In the genomic region with DNA sequence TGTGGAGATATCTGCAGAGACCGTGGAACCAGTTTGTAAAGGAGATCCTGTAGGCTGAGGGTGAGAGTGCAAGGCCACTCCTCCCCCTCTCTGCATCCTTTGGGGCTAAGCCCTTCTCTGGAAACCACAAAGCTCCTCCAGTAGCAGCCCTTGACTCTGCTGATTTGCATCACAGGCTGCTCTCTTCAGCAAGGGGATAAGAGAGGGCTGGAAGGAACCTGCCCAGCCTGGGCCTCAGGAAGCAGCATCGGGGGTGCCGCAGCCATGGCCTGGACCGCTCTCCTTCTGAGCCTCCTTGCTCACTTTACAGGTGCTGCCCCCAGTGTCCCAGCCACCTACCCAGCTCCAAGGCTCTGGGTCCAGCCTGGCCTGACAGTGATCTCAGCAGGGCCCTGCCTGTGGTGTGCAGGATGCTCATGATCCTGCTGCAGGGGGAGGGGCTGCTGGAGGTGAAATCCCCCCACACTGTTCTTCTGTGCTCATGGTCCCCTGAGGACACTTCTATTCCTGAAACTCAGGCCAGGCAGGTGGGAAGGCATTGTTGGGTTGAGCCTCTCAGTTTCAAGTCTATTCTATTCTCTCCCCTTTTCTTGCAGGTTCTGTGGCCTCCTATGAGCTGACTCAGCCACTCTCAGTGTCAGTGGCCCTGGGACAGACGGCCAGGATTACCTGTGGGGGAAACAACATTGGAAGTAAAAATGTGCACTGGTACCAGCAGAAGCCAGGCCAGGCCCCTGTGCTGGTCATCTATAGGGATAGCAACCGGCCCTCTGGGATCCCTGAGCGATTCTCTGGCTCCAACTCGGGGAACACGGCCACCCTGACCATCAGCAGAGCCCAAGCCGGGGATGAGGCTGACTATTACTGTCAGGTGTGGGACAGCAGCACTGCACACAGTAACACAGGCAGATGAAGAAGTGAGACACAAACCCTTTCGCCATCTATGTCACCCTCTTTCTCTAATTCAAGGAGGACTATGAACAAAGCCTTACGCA, we compare ENCODE assay signal across 9 cellular contexts.
A peak's percentile ranks its signal among the peaks of the same experiment; 100 is the strongest.
DNase-seq lines count a peak whose midpoint lies in the region; ATAC-seq and TF ChIP-seq lines count a peak whose summit lies in the region.
"Had no signal": no experiment of that assay in that cellular context is flagged by ENCODE, and none has a peak within 500 bp of the region (broad histone marks: within the 10 kb centered on the region; RNA-seq: fewer than 3 reads in every experiment).

No MANE protein-coding gene starts in this region.

- ATAC-seq in DND-41 (ENCODE audit: insufficient read depth, low read depth), result peak; percentile 85

- H3K4me1 ChIP-seq in DND-41 (ENCODE audit: insufficient read depth, low read length), result peaks cover 73% of the 10 kb centered on the region
- H3K4me1 ChIP-seq in effector memory CD4-positive, alpha-beta T cell (ENCODE audit: control insufficient read depth, insufficient read depth, low read length, poor library complexity, severe bottlenecking), result peaks cover 84% of the 10 kb centered on the region

- DNase-seq in DND-41, result peak; percentile 82
- DNase-seq in GM20000 (ENCODE audit: low spot score), result peak; percentile 62
- DNase-seq in NCI-H510A treated with DMSO at 0.1 percent for 48 hours (lab: John Stamatoyannopoulos, UW), result peak; percentile 23
- no peak for DNase-seq in effector memory CD4-positive, alpha-beta T cell
- no peak for DNase-seq in SW 1271 (lab: John Stamatoyannopoulos, UW)
- no peak for DNase-seq in CD14-positive monocyte (ENCODE audit: low spot score)
- DNase-seq in OCI-M2 (lab: John Stamatoyannopoulos, UW; ENCODE audit: unreplicated experiment), result no peak
- no peak for DNase-seq in ACHN
- DNase-seq: left ventricle myocardium inferior had no signal

- H3K79me2 ChIP-seq in DND-41 (ENCODE audit: insufficient read depth, low read length), result no peaks in the 10 kb centered on the region

- in situ Hi-C loops in ACHN (cut with HindIII; ENCODE audit: low pct_ligation_motif_present, low pct_unique_long_range_greater_than_20kb, low sequenced_read_pairs), result no loop called here

- H4K20me1 ChIP-seq in DND-41 (ENCODE audit: insufficient read depth, low read length), result 0 out of 2 replicates have a peak, but pooled peaks cover 3% of the 10 kb centered on the region

- H3K36me3 ChIP-seq in DND-41 (ENCODE audit: insufficient read depth, low read length), result no peaks in the 10 kb centered on the region
- H3K36me3 ChIP-seq in effector memory CD4-positive, alpha-beta T cell (ENCODE audit: control insufficient read depth, insufficient read depth, low read length), result no peaks in the 10 kb centered on the region
- H3K36me3 ChIP-seq: left ventricle myocardium inferior had no signal

- peak overlapping the region; percentile 11; the same call in 1 of the 2 replicates for H3K9ac ChIP-seq in DND-41 (ENCODE audit: low read depth, low read length)

- peak overlapping the region; percentile 81 for H3K27ac ChIP-seq in DND-41 (ENCODE audit: low read length)
- peak overlapping the region; percentile 60 for H3K27ac ChIP-seq in effector memory CD4-positive, alpha-beta T cell (ENCODE audit: insufficient read depth, low read length, poor library complexity, severe bottlenecking)
- H3K27ac ChIP-seq: left ventricle myocardium inferior had no signal

- TF ChIP-seq CTCF in DND-41 (IDR thresholded peaks at IDR 0.05; ENCODE audit: borderline replicate concordance, extremely low read depth, low read length, poor library complexity, severe bottlenecking), result no peak
- no peak for TF ChIP-seq CTCF in GM20000 (IDR thresholded peaks at IDR 0.05; ENCODE audit: extremely low read depth, missing control alignments)
- TF ChIP-seq CTCF in CD14-positive monocyte (IDR thresholded peaks at IDR 0.05), result no peak

- intact Hi-C loops in CD14-positive monocyte (cut with micrococcal nuclease), result no loop called here

- peaks cover 87% of the 10 kb centered on the region for H3K4me1 Mint-ChIP-seq in CD14-positive monocyte

- H3K27me3 Mint-ChIP-seq in CD14-positive monocyte (ENCODE audit: low read depth in 3 of 3), result peaks cover 0 to 4% (median 2%) of the 10 kb centered on the region in 3 donors

- H3K9me3 Mint-ChIP-seq in CD14-positive monocyte, result no peaks in the 10 kb centered on the region

- peak overlapping the region; percentile 12; the same call in 1 of the 2 replicates for H3K4me2 ChIP-seq in DND-41 (ENCODE audit: insufficient read depth, low read length)

- H3K9me3 ChIP-seq in DND-41 (ENCODE audit: insufficient read depth, low read length, severe bottlenecking), result no peaks in the 10 kb centered on the region
- no peaks in the 10 kb centered on the region for H3K9me3 ChIP-seq in effector memory CD4-positive, alpha-beta T cell (ENCODE audit: control insufficient read depth, low read length)
- H3K9me3 ChIP-seq: left ventricle myocardium inferior had no signal

- no peaks in the 10 kb centered on the region for H3K36me3 Mint-ChIP-seq in CD14-positive monocyte

- H3K4me3 ChIP-seq in DND-41 (ENCODE audit: low read depth in 1 of 2, low read length in 2 of 2), result no peak overlapping the region
- H3K4me3 ChIP-seq in effector memory CD4-positive, alpha-beta T cell (ENCODE audit: insufficient read depth, low read depth, low read length, poor library complexity, severe bottlenecking), result peak overlapping the region; percentile 31
- H3K4me3 ChIP-seq: left ventricle myocardium inferior had no signal

- no peak overlapping the region for H3K4me3 Mint-ChIP-seq in CD14-positive monocyte

- peak overlapping the region in 2 of 7 donors; percentile 7 to 23 for H3K27ac Mint-ChIP-seq in CD14-positive monocyte

- no peaks in the 10 kb centered on the region for H3K27me3 ChIP-seq in DND-41 (ENCODE audit: insufficient read depth, low read length, poor library complexity)
- no peaks in the 10 kb centered on the region for H3K27me3 ChIP-seq in effector memory CD4-positive, alpha-beta T cell (replicated peaks; ENCODE audit: control insufficient read depth, insufficient read depth, low read length, poor library complexity, severe bottlenecking)

- no peak overlapping the region for H2AFZ ChIP-seq in DND-41 (ENCODE audit: low read depth, low read length)

Comparison
In these comparisons a context has a peak if more than half of its experiments do, and no peak if none do; other contexts are left out.
1. DNase-seq: peak in DND-41 (single experiment), GM20000 (single experiment) and NCI-H510A treated with DMSO at 0.1 percent for 48 hours (single experiment); none in effector memory CD4-positive, alpha-beta T cell (0 of 3), SW 1271 (0 of 2), CD14-positive monocyte (single experiment), OCI-M2 (single experiment) and ACHN (single experiment).